ENCODE assay signal across 9 cellular contexts in genomic region chr2:219279916-219280516, GRCh38. TPM values are rescaled to one million over a fixed set of nuclear protein-coding genes. Genes with fewer than 3 reads are reported as not detected.
DNase-seq lines count a peak whose midpoint lies in the region; ATAC-seq and TF ChIP-seq lines count a peak whose summit lies in the region.
"Had no signal": no experiment of that assay in that cellular context is flagged by ENCODE, and none has a peak within 500 bp of the region (broad histone marks: within the 10 kb centered on the region; RNA-seq: fewer than 3 reads in every experiment).

No MANE protein-coding gene starts in this region.

- intact Hi-C loops in activated T-helper 1 cell treated with anti-CD3 and anti-CD28 coated beads, Interleukin-12 subunit alpha, Interleukin-12 subunit beta, Interleukin-2, Interleukin-4 antibody, amounts not matched to agents 30 ng/mL and 10 ng/mL and 1 ng/mL, durations not matched to agents 14 hours and 24 hours and 36 hours (cut with micrococcal nuclease): loop anchor here (1.0 to 2.0 kb wide), 14 partner anchors 14 to 883 kb away; partner anchors contain the start of genes ANKZF1, ATG9A, CHPF and DNPEP

- TF ChIP-seq CTCF in H9 (conservative IDR thresholded peaks at IDR 0.05): no peak

- peak overlapping the region; percentile 79; the same call in 1 of the 2 replicates for H3K14ac ChIP-seq in H9 (ENCODE audit: insufficient read depth, low read length)

- H4K8ac ChIP-seq in H9 (replicated peaks; ENCODE audit: insufficient read length, low read depth, low read length): no peak overlapping the region

- no peak overlapping the region for H2BK120ac ChIP-seq in H9 (ENCODE audit: low read depth, low read length, poor library complexity, severe bottlenecking)

- H3K27ac Mint-ChIP-seq in H9: peak overlapping the region in 2 of 3 experiments; percentile 89 to 93; a peak in 4 of 7 replicates
- H3K27ac Mint-ChIP-seq in activated T-helper 1 cell treated with anti-CD3 and anti-CD28 coated beads, Interleukin-12 subunit alpha, Interleukin-12 subunit beta, Interleukin-2, Interleukin-4 antibody, amounts not matched to agents 30 ng/mL and 10 ng/mL and 1 ng/mL, durations not matched to agents 14 hours and 24 hours and 36 hours: peak overlapping the region; percentile 99
- H3K27ac Mint-ChIP-seq in stimulated activated naive CD8-positive, alpha-beta T cell treated with anti-CD3 and anti-CD28 coated beads, Interleukin-15, amount 100 ng/mL, for 72 hours: peak overlapping the region; percentile 99

- H2BK15ac ChIP-seq in H9 (ENCODE audit: low read depth, low read length): no peak overlapping the region; the same call in 1 of the 2 replicates

- no peak overlapping the region for H3K27ac ChIP-seq in H9 (ENCODE audit: insufficient read length, low read depth, low read length)

- H3K27me3 Mint-ChIP-seq in H9 (ENCODE audit: low read depth): peaks cover 2% of the 10 kb centered on the region
- no peaks in the 10 kb centered on the region for H3K27me3 Mint-ChIP-seq in activated T-helper 1 cell treated with anti-CD3 and anti-CD28 coated beads, Interleukin-12 subunit alpha, Interleukin-12 subunit beta, Interleukin-2, Interleukin-4 antibody, amounts not matched to agents 30 ng/mL and 10 ng/mL and 1 ng/mL, durations not matched to agents 14 hours and 24 hours and 36 hours (ENCODE audit: insufficient read depth)
- no peaks in the 10 kb centered on the region for H3K27me3 Mint-ChIP-seq in stimulated activated naive CD8-positive, alpha-beta T cell treated with anti-CD3 and anti-CD28 coated beads, Interleukin-15, amount 100 ng/mL, for 72 hours

- no peak overlapping the region for H3T11ph ChIP-seq in H9 (ENCODE audit: low read length)

- ATAC-seq in stimulated activated naive CD8-positive, alpha-beta T cell treated with anti-CD3 and anti-CD28 coated beads, Interleukin-15, amount 100 ng/mL, for 72 hours: no peak
- no peak for ATAC-seq in GM19328 (IDR thresholded peaks at IDR 0.05; ENCODE audit: unreplicated experiment)
- no peak for ATAC-seq in GM21381 (IDR thresholded peaks at IDR 0.05; ENCODE audit: unreplicated experiment)

- no peak for DNase-seq in H9
- DNase-seq in activated T-helper 1 cell treated with anti-CD3 and anti-CD28 coated beads, Interleukin-12 subunit alpha, Interleukin-12 subunit beta, Interleukin-2, Interleukin-4 antibody, amounts not matched to agents 30 ng/mL and 10 ng/mL and 1 ng/mL, durations not matched to agents 14 hours and 24 hours and 36 hours (ENCODE audit: low spot score): no peak
- DNase-seq in stimulated activated naive CD8-positive, alpha-beta T cell treated with anti-CD3 and anti-CD28 coated beads, Interleukin-15, amount 100 ng/mL, for 72 hours: no peak
- no peak for DNase-seq in COLO668 (lab: John Stamatoyannopoulos, UW; ENCODE audit: unreplicated experiment)
- DNase-seq in NCI-H748 (lab: John Stamatoyannopoulos, UW; ENCODE audit: unreplicated experiment): no peak

- peaks cover 28 to 31% of the 10 kb centered on the region in 2 experiments for H3K4me1 Mint-ChIP-seq in H9
- peaks cover 45% of the 10 kb centered on the region for H3K4me1 Mint-ChIP-seq in activated T-helper 1 cell treated with anti-CD3 and anti-CD28 coated beads, Interleukin-12 subunit alpha, Interleukin-12 subunit beta, Interleukin-2, Interleukin-4 antibody, amounts not matched to agents 30 ng/mL and 10 ng/mL and 1 ng/mL, durations not matched to agents 14 hours and 24 hours and 36 hours (ENCODE audit: low read depth)
- peaks cover 55% of the 10 kb centered on the region for H3K4me1 Mint-ChIP-seq in stimulated activated naive CD8-positive, alpha-beta T cell treated with anti-CD3 and anti-CD28 coated beads, Interleukin-15, amount 100 ng/mL, for 72 hours

- H2BK5ac ChIP-seq in H9 (ENCODE audit: insufficient read length, low read length): no peak overlapping the region

- H3K79me1 ChIP-seq in H9 (ENCODE audit: insufficient read depth, low read depth, low read length, poor library complexity, severe bottlenecking): no peaks in the 10 kb centered on the region

- H3K4me3 ChIP-seq in iPS-18c (ENCODE audit: insufficient read depth, low read depth, low read length): peak overlapping the region; percentile 52

- no peaks in the 10 kb centered on the region for H3K27me3 ChIP-seq in H9 (ENCODE audit: insufficient read depth, low read length)

- peaks cover 12% of the 10 kb centered on the region for H3K23me2 ChIP-seq in H9 (ENCODE audit: insufficient read length, low read depth, low read length, poor library complexity, severe bottlenecking)

- H3K9me3 Mint-ChIP-seq in H9: no peaks in the 10 kb centered on the region
- no peaks in the 10 kb centered on the region for H3K9me3 Mint-ChIP-seq in activated T-helper 1 cell treated with anti-CD3 and anti-CD28 coated beads, Interleukin-12 subunit alpha, Interleukin-12 subunit beta, Interleukin-2, Interleukin-4 antibody, amounts not matched to agents 30 ng/mL and 10 ng/mL and 1 ng/mL, durations not matched to agents 14 hours and 24 hours and 36 hours
- no peaks in the 10 kb centered on the region for H3K9me3 Mint-ChIP-seq in stimulated activated naive CD8-positive, alpha-beta T cell treated with anti-CD3 and anti-CD28 coated beads, Interleukin-15, amount 100 ng/mL, for 72 hours

- H3K23ac ChIP-seq in H9 (ENCODE audit: insufficient read length, low read depth, low read length): no peak overlapping the region

- H3K18ac ChIP-seq in H9 (ENCODE audit: insufficient read length, low read depth, low read length): no peak overlapping the region

- H4K5ac ChIP-seq in H9 (ENCODE audit: insufficient read length, low read depth, low read length): no peak overlapping the region

- H3K9me3 ChIP-seq in H9 (ENCODE audit: control insufficient read depth, low read depth, low read length) (no peaks in the 10 kb centered on the region), iPS-18c (ENCODE audit: control insufficient read depth, insufficient read depth, low read length) (no peaks in the 10 kb centered on the region)

- no peak overlapping the region for H3K4ac ChIP-seq in H9 (ENCODE audit: low read depth, low read length)

- H3K4me1 ChIP-seq in H9 (ENCODE audit: insufficient read depth, low read length): no peaks in the 10 kb centered on the region; the same call in 1 of the 2 replicates

- H4K20me1 ChIP-seq in H9 (ENCODE audit: control insufficient read depth, insufficient read depth, insufficient read length): no peaks in the 10 kb centered on the region

- peak overlapping the region; percentile 3 for H2AK5ac ChIP-seq in H9 (ENCODE audit: insufficient read length, low read length)

- no CpG with 5 or more reads among the region's 12 CpGs for WGBS in H9 (ENCODE audit: extremely low coverage, insufficient read length, low lambda C conversion rate)

- H2BK12ac ChIP-seq in H9 (ENCODE audit: insufficient read length, low read depth, low read length): no peak overlapping the region

- peak overlapping the region; percentile 77 to 89 for H3K4me3 Mint-ChIP-seq in H9
- peak overlapping the region; percentile 94 for H3K4me3 Mint-ChIP-seq in activated T-helper 1 cell treated with anti-CD3 and anti-CD28 coated beads, Interleukin-12 subunit alpha, Interleukin-12 subunit beta, Interleukin-2, Interleukin-4 antibody, amounts not matched to agents 30 ng/mL and 10 ng/mL and 1 ng/mL, durations not matched to agents 14 hours and 24 hours and 36 hours
- H3K4me3 Mint-ChIP-seq in stimulated activated naive CD8-positive, alpha-beta T cell treated with anti-CD3 and anti-CD28 coated beads, Interleukin-15, amount 100 ng/mL, for 72 hours: peak overlapping the region; percentile 95 to 99

- no peak overlapping the region for H2AFZ ChIP-seq in H9 (ENCODE audit: low read length)

- H3K56ac ChIP-seq in H9 (ENCODE audit: insufficient read length, low read depth, low read length): no peak overlapping the region

- no peak overlapping the region for H4K91ac ChIP-seq in H9 (ENCODE audit: insufficient read length, low read depth, low read length)

- no peaks in the 10 kb centered on the region for H3K79me2 ChIP-seq in H9 (ENCODE audit: insufficient read depth, low read length)

- H3K4me2 ChIP-seq in H9 (ENCODE audit: insufficient read depth, insufficient read length, low read length): peak overlapping the region; percentile 96

- H3K36me3 Mint-ChIP-seq in H9 (ENCODE audit: insufficient read depth in 1 of 3, low read depth in 3 of 3): peaks cover 4 to 30% (median 14%) of the 10 kb centered on the region in 3 experiments; a peak in 6 of 7 replicates
- peaks cover 22% of the 10 kb centered on the region for H3K36me3 Mint-ChIP-seq in activated T-helper 1 cell treated with anti-CD3 and anti-CD28 coated beads, Interleukin-12 subunit alpha, Interleukin-12 subunit beta, Interleukin-2, Interleukin-4 antibody, amounts not matched to agents 30 ng/mL and 10 ng/mL and 1 ng/mL, durations not matched to agents 14 hours and 24 hours and 36 hours (ENCODE audit: low read depth)

- H2BK20ac ChIP-seq in H9 (ENCODE audit: low read depth, low read length, poor library complexity, severe bottlenecking): no peak overlapping the region

- H3K9ac ChIP-seq in H9 (ENCODE audit: extremely low read depth, insufficient read length, low read length): peak overlapping the region; percentile 54

RNA-seq across cellular contexts. Expression of gene DNAJB2, which starts 0.8 kb away (rescaled TPM):
- total RNA-seq in H9 (2021): 32.0 and 34.1 TPM in 2 replicates
- total RNA-seq in activated T-helper 1 cell treated with anti-CD3 and anti-CD28 coated beads, Interleukin-12 subunit alpha, Interleukin-12 subunit beta, Interleukin-2, Interleukin-4 antibody, amounts not matched to agents 30 ng/mL and 10 ng/mL and 1 ng/mL, durations not matched to agents 14 hours and 24 hours and 36 hours: 40.8 and 45.3 TPM in 2 replicates

RNA-seq across cellular contexts. Expression of gene TUBA4A, which starts 26.3 kb away (rescaled TPM):
- total RNA-seq in H9 (2021): 25.5 and 27.2 TPM in 2 replicates
- 211 and 217 TPM in 2 replicates for total RNA-seq in activated T-helper 1 cell treated with anti-CD3 and anti-CD28 coated beads, Interleukin-12 subunit alpha, Interleukin-12 subunit beta, Interleukin-2, Interleukin-4 antibody, amounts not matched to agents 30 ng/mL and 10 ng/mL and 1 ng/mL, durations not matched to agents 14 hours and 24 hours and 36 hours
- total RNA-seq: SK-MEL-5 had no signal

RNA-seq across cellular contexts. Expression of gene TUBA4B, which starts 27.0 kb away (rescaled TPM):
- not detected in 2 replicates for total RNA-seq in H9 (2021)
- total RNA-seq in activated T-helper 1 cell treated with anti-CD3 and anti-CD28 coated beads, Interleukin-12 subunit alpha, Interleukin-12 subunit beta, Interleukin-2, Interleukin-4 antibody, amounts not matched to agents 30 ng/mL and 10 ng/mL and 1 ng/mL, durations not matched to agents 14 hours and 24 hours and 36 hours: not detected in 2 replicates
- total RNA-seq: SK-MEL-5 had no signal

RNA-seq across cellular contexts. Expression of gene PTPRN, which starts 29.2 kb away (rescaled TPM):
- total RNA-seq in H9 (2021): 6.3 and 6.5 TPM in 2 replicates
- 0.23 TPM in 1 of 2 replicates, not detected in the other for total RNA-seq in activated T-helper 1 cell treated with anti-CD3 and anti-CD28 coated beads, Interleukin-12 subunit alpha, Interleukin-12 subunit beta, Interleukin-2, Interleukin-4 antibody, amounts not matched to agents 30 ng/mL and 10 ng/mL and 1 ng/mL, durations not matched to agents 14 hours and 24 hours and 36 hours

RNA-seq across cellular contexts. Expression of gene STK16, which starts 34.7 kb away (rescaled TPM):
- 21.6 and 22.4 TPM in 2 replicates for total RNA-seq in H9 (2021)
- total RNA-seq in activated T-helper 1 cell treated with anti-CD3 and anti-CD28 coated beads, Interleukin-12 subunit alpha, Interleukin-12 subunit beta, Interleukin-2, Interleukin-4 antibody, amounts not matched to agents 30 ng/mL and 10 ng/mL and 1 ng/mL, durations not matched to agents 14 hours and 24 hours and 36 hours: 30.1 and 30.6 TPM in 2 replicates
